ENCODE assay signal across 28 cellular contexts in the genomic region with DNA sequence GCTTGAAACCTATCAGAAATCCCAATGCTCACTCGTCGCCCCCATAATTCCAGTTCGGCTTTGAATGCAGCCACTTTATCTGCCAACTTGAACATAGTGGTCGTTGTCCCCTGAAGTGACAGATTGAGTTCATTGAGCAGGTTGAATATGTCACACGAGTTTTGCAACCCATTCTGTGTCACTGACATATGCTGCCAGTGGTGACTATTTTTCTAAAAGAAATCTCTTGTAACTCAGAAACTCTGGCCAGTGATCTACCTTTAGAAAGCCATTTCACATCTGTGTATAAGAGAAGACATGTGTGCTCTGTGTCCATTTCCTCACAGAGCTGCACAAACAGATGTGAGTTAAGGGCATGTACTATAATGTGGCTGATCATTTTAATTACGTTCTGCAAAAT.
"Had no signal": no experiment of that assay in that cellular context is flagged by ENCODE, and none has a peak within 500 bp of the region (broad histone marks: within the 10 kb centered on the region; RNA-seq: fewer than 3 reads in every experiment).

No MANE protein-coding gene starts in this region.

- H3K27me3 ChIP-seq: ascending aorta, breast epithelium, Peyer's patch had no signal

- H3K36me3 ChIP-seq: ascending aorta, breast epithelium, Peyer's patch, WERI-Rb-1 had no signal

- H3K9me3 ChIP-seq: ascending aorta, breast epithelium, Peyer's patch had no signal

- DNase-seq: activated CD4-positive, alpha-beta T cell treated with anti-CD3 and anti-CD28 coated beads, Interleukin-2, amount 10 ng/mL, durations not matched to agents 24 days and 14 days; activated CD4-positive, alpha-beta T cell treated with anti-CD3 and anti-CD28 coated beads, Interleukin-2, amount 50 U/mL, for 4 hours; activated CD8-positive, alpha-beta T cell treated with anti-CD3 and anti-CD28 coated beads for 36 hours; activated gamma-delta T cell; activated naive CD4-positive, alpha-beta T cell treated with Interleukin-2 at 50 U/mL for 16 hours; activated naive CD8-positive, alpha-beta T cell treated with anti-CD3 and anti-CD28 coated beads, Interleukin-2, amount 10 ng/mL, durations not matched to agents 7 days and 5 days; activated T-cell treated with anti-CD3 and anti-CD28 coated beads, Interleukin-2, amount 50 U/mL, for 24 hours; amygdala; Karpas-422; KBM-7; NCI-H1048; NCI-H1105 treated with DMSO at 0.1 percent for 48 hours; NCI-H1436; NCI-H1694; NCI-H1930; NCI-H2081 treated with DMSO at 0.1 percent for 48 hours; NCI-H226; NCI-H446 treated with DMSO at 0.1 percent for 48 hours; NCI-H524; Peyer's patch; RPMI8226; SIG-M5; SW 1271; T-helper 1 cell; T1000; WERI-Rb-1 had no signal

- H3K4me1 ChIP-seq: ascending aorta, breast epithelium had no signal

- H3K4me3 ChIP-seq: ascending aorta, breast epithelium, Peyer's patch had no signal

- H3K27ac ChIP-seq: ascending aorta, Peyer's patch, WERI-Rb-1 had no signal

- ATAC-seq: activated CD8-positive, alpha-beta T cell treated with anti-CD3 and anti-CD28 coated beads for 36 hours had no signal
